ENCODE assay signal across 1 cellular context in genomic region chr3:124700880-124701684, GRCh38.
TF ChIP-seq lines count a peak whose summit lies in the region.

No MANE protein-coding gene starts in this region.

TF ChIP-seq in HepG2, 621 proteins besides CTCF, POLR2A, EP300 and RAD21 (continued from another document and continues in another):
- TF ChIP-seq, protein P1, sequence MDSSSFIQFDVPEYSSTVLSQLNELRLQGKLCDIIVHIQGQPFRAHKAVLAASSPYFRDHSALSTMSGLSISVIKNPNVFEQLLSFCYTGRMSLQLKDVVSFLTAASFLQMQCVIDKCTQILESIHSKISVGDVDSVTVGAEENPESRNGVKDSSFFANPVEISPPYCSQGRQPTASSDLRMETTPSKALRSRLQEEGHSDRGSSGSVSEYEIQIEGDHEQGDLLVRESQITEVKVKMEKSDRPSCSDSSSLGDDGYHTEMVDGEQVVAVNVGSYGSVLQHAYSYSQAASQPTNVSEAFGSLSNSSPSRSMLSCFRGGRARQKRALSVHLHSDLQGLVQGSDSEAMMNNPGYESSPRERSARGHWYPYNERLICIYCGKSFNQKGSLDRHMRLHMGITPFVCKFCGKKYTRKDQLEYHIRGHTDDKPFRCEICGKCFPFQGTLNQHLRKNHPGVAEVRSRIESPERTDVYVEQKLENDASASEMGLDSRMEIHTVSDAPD (CRISPR knock-in tag; IDR thresholded peaks at IDR 0.05), result no peak
- TF ChIP-seq ZBTB21 (CRISPR knock-in tag; IDR thresholded peaks at IDR 0.05) (0 out of 2 replicates have a peak, but pooled peaks have one; percentile 66), ZNF577 (CRISPR knock-in tag; IDR thresholded peaks at IDR 0.05; ENCODE audit: borderline replicate concordance, low read depth) (no peak), ZNF567 (CRISPR knock-in tag; IDR thresholded peaks at IDR 0.05; ENCODE audit: borderline replicate concordance) (no peak; the same call in 1 of the 2 replicates), TBP (CRISPR knock-in tag; IDR thresholded peaks at IDR 0.05) (no peak), ZFAT (CRISPR knock-in tag; conservative IDR thresholded peaks at IDR 0.05) (no peak), NCOA5 (CRISPR knock-in tag; IDR thresholded peaks at IDR 0.05) (no peak), IKZF1 (IDR thresholded peaks at IDR 0.05) (no peak), ZNF253 (CRISPR knock-in tag; IDR thresholded peaks at IDR 0.05; ENCODE audit: borderline replicate concordance) (no peak), ZBTB7B (CRISPR knock-in tag; IDR thresholded peaks at IDR 0.05) (0 out of 2 replicates have a peak, but pooled peaks have one; percentile 36), ZNF629 (CRISPR knock-in tag; conservative IDR thresholded peaks at IDR 0.05) (peak; percentile 24; the same call in 1 of the 2 replicates), FOSL1 (CRISPR knock-in tag; IDR thresholded peaks at IDR 0.05; ENCODE audit: borderline replicate concordance) (peak; percentile 76; the same call in 1 of the 2 replicates), TCF12 (IDR thresholded peaks at IDR 0.05) (no peak), TCF12 (CRISPR knock-in tag; IDR thresholded peaks at IDR 0.05) (peak; percentile 45; the same call in 1 of the 2 replicates), SP4 (CRISPR knock-in tag; IDR thresholded peaks at IDR 0.05) (0 out of 2 replicates have a peak, but pooled peaks have one; percentile 22), ZNF775 (CRISPR knock-in tag; IDR thresholded peaks at IDR 0.05; ENCODE audit: borderline replicate concordance) (no peak), ZGPAT (CRISPR knock-in tag; IDR thresholded peaks at IDR 0.05) (peak; percentile 72; the same call in 1 of the 2 replicates), SRSF4 (IDR thresholded peaks at IDR 0.05; ENCODE audit: low read depth, low read length, poor library complexity, severe bottlenecking) (no peak), HMGA1 (CRISPR knock-in tag; conservative IDR thresholded peaks at IDR 0.05) (no peak), SOX6 (IDR thresholded peaks at IDR 0.05) (no peak), SOX6 (CRISPR knock-in tag; IDR thresholded peaks at IDR 0.05) (peak; percentile 89), ZNF768 (CRISPR knock-in tag; IDR thresholded peaks at IDR 0.05) (peak; percentile 74), NCOA1 (CRISPR knock-in tag; IDR thresholded peaks at IDR 0.05) (no peak), CEBPB (IDR thresholded peaks at IDR 0.05; ENCODE audit: borderline replicate concordance, low read depth, low read length) (peak; percentile 85), EEA1 (CRISPR knock-in tag; IDR thresholded peaks at IDR 0.05; ENCODE audit: borderline replicate concordance) (no peak), NFAT5 (CRISPR knock-in tag; IDR thresholded peaks at IDR 0.05) (no peak), ZNF644 (CRISPR knock-in tag; IDR thresholded peaks at IDR 0.05; ENCODE audit: low read depth) (peak; percentile 65; the same call in 1 of the 2 replicates), ZNF7 (CRISPR knock-in tag; IDR thresholded peaks at IDR 0.05) (no peak), NFKBIZ (CRISPR knock-in tag; IDR thresholded peaks at IDR 0.05) (peak; percentile 86; the same call in 1 of the 2 replicates), ZNF883 (CRISPR knock-in tag; IDR thresholded peaks at IDR 0.05; ENCODE audit: not compliant biosample characterization) (peak; percentile 46), ZBTB20 (CRISPR knock-in tag; IDR thresholded peaks at IDR 0.05; ENCODE audit: borderline replicate concordance, low read depth) (peak; percentile 72; the same call in 1 of the 2 replicates), ZBTB25 (CRISPR knock-in tag; IDR thresholded peaks at IDR 0.05) (peak; percentile 62; the same call in 1 of the 2 replicates), ZSCAN29 (CRISPR knock-in tag; conservative IDR thresholded peaks at IDR 0.05) (peak; percentile 91), ZNF766 (CRISPR knock-in tag; IDR thresholded peaks at IDR 0.05; ENCODE audit: borderline replicate concordance) (0 out of 2 replicates have a peak, but pooled peaks have one; percentile 22), ZNF572 (CRISPR knock-in tag; IDR thresholded peaks at IDR 0.05) (no peak), AGO2 (optimal IDR thresholded peaks at IDR 0.05; ENCODE audit: low read depth, low read length) (no peak), ZFP36L1 (CRISPR knock-in tag; IDR thresholded peaks at IDR 0.05) (no peak), ZBTB42 (CRISPR knock-in tag; IDR thresholded peaks at IDR 0.05) (no peak), SETDB1 (CRISPR knock-in tag; IDR thresholded peaks at IDR 0.05; ENCODE audit: borderline replicate concordance) (no peak), GATA4 (IDR thresholded peaks at IDR 0.05; ENCODE audit: borderline replicate concordance, low read depth) (peak; percentile 82; the same call in 1 of the 2 replicates), AGO1 (IDR thresholded peaks at IDR 0.05; ENCODE audit: low read depth, low read length, poor library complexity, severe bottlenecking) (no peak), ZNF282 (IDR thresholded peaks at IDR 0.05; ENCODE audit: partially characterized antibody) (no peak), MEIS1 (CRISPR knock-in tag; IDR thresholded peaks at IDR 0.05; ENCODE audit: borderline replicate concordance) (peak; percentile 90; the same call in 1 of the 2 replicates), HMG20A (CRISPR knock-in tag; IDR thresholded peaks at IDR 0.05; ENCODE audit: borderline replicate concordance) (peak; percentile 90)
- TF ChIP-seq, protein P2, sequence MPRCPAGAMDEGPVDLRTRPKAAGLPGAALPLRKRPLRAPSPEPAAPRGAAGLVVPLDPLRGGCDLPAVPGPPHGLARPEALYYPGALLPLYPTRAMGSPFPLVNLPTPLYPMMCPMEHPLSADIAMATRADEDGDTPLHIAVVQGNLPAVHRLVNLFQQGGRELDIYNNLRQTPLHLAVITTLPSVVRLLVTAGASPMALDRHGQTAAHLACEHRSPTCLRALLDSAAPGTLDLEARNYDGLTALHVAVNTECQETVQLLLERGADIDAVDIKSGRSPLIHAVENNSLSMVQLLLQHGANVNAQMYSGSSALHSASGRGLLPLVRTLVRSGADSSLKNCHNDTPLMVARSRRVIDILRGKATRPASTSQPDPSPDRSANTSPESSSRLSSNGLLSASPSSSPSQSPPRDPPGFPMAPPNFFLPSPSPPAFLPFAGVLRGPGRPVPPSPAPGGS (CRISPR knock-in tag; IDR thresholded peaks at IDR 0.05), result no peak
- TF ChIP-seq, protein P3, sequence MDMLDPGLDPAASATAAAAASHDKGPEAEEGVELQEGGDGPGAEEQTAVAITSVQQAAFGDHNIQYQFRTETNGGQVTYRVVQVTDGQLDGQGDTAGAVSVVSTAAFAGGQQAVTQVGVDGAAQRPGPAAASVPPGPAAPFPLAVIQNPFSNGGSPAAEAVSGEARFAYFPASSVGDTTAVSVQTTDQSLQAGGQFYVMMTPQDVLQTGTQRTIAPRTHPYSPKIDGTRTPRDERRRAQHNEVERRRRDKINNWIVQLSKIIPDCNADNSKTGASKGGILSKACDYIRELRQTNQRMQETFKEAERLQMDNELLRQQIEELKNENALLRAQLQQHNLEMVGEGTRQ (IDR thresholded peaks at IDR 0.05; ENCODE audit: low read depth, low read length), result peak; percentile 97
- TF ChIP-seq, protein P3 (CRISPR knock-in tag; IDR thresholded peaks at IDR 0.05; ENCODE audit: borderline replicate concordance), result peak; percentile 97; the same call in 1 of the 2 replicates
- TF ChIP-seq, protein P4, sequence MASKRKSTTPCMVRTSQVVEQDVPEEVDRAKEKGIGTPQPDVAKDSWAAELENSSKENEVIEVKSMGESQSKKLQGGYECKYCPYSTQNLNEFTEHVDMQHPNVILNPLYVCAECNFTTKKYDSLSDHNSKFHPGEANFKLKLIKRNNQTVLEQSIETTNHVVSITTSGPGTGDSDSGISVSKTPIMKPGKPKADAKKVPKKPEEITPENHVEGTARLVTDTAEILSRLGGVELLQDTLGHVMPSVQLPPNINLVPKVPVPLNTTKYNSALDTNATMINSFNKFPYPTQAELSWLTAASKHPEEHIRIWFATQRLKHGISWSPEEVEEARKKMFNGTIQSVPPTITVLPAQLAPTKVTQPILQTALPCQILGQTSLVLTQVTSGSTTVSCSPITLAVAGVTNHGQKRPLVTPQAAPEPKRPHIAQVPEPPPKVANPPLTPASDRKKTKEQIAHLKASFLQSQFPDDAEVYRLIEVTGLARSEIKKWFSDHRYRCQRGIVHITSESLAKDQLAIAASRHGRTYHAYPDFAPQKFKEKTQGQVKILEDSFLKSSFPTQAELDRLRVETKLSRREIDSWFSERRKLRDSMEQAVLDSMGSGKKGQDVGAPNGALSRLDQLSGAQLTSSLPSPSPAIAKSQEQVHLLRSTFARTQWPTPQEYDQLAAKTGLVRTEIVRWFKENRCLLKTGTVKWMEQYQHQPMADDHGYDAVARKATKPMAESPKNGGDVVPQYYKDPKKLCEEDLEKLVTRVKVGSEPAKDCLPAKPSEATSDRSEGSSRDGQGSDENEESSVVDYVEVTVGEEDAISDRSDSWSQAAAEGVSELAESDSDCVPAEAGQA (IDR thresholded peaks at IDR 0.05; ENCODE audit: low read depth), result no peak
- TF ChIP-seq, protein P4 (CRISPR knock-in tag; IDR thresholded peaks at IDR 0.05; ENCODE audit: borderline replicate concordance), result no peak
